Comparison of ENCODE assay signal across 19 cellular contexts in the genomic region with DNA sequence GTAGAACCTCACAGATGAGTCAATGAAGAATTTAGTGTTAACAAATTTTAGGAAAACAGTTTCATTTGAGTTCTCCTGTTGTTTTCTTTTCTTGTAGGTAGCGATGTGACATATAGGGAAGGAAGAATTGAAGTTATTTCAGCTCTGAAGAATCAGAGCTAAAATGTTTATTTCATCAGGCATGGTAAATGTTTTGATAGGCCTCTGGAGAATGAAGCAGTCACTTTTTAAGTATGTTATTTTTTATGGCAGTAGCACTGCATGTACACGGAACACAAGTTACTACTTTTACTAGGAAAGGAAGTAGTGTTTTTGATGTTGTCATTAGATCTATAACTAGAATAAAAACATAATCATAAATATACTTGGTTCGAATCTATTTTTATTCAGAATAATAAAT.
DNase-seq lines count a peak whose midpoint lies in the region; ATAC-seq and TF ChIP-seq lines count a peak whose summit lies in the region.
"Had no signal": no experiment of that assay in that cellular context is flagged by ENCODE, and none has a peak within 500 bp of the region (broad histone marks: within the 10 kb centered on the region; RNA-seq: fewer than 3 reads in every experiment).

No MANE protein-coding gene starts in this region.

- no peaks in the 10 kb centered on the region for H3K9me3 ChIP-seq in IMR-90 (ENCODE audit: control insufficient read depth, insufficient read depth, low read length)
- H3K9me3 ChIP-seq in skeletal muscle satellite cell (replicated peaks; ENCODE audit: low read length) = no peaks in the 10 kb centered on the region

- H3K56ac ChIP-seq in IMR-90 (ENCODE audit: extremely low read depth, insufficient read depth, low read length) = no peak overlapping the region

- H3K4me1 ChIP-seq in ACC112 (ENCODE audit: control insufficient read depth, insufficient read depth, low read length, unreplicated experiment) (peaks cover 14% of the 10 kb centered on the region), IMR-90 (ENCODE audit: control insufficient read depth, insufficient read depth, low read length) (no peaks in the 10 kb centered on the region), skeletal muscle satellite cell (ENCODE audit: control insufficient read depth, insufficient read depth, low read length) (peaks cover 21% of the 10 kb centered on the region)

- ATAC-seq in IMR-90 (ENCODE audit: low read depth) = peak; percentile 53
- ATAC-seq: GM12878, SK-N-SH treated with all-trans-retinoic acid at 6 μM for 48 hours had no signal

- H3K14ac ChIP-seq in IMR-90 (replicated peaks; ENCODE audit: low read depth, low read length) = no peak overlapping the region

- no CpG with 5 or more reads among the region's 3 CpGs for whole genome bisulfite sequencing in IMR-90 (ENCODE audit: extremely low coverage in 2 of 2, insufficient read length in 1 of 2), 2 experiments

- H3K27me3 ChIP-seq in ACC112 (ENCODE audit: insufficient read depth, low read length) (no peaks in the 10 kb centered on the region), IMR-90 (ENCODE audit: control insufficient read depth, insufficient read depth, low read length) (no peaks in the 10 kb centered on the region), skeletal muscle satellite cell (ENCODE audit: control insufficient read depth, insufficient read depth, low read length) (no peaks in the 10 kb centered on the region)

- H3K27me3 Mint-ChIP-seq in activated CD4-positive, alpha-beta memory T cell treated with anti-CD3 and anti-CD28 coated beads for 36 hours = no peaks in the 10 kb centered on the region
- H3K27me3 Mint-ChIP-seq: CD4-positive, alpha-beta memory T cell; IgD-negative memory B cell had no signal

- H2BK5ac ChIP-seq in IMR-90 (ENCODE audit: low read depth, low read length, poor library complexity, severe bottlenecking) = no peak overlapping the region

- no peak overlapping the region for H3K18ac ChIP-seq in IMR-90 (ENCODE audit: low read depth, low read length)

- DNase-seq in IMR-90 (peak; percentile 35), choroid plexus epithelial cell (ENCODE audit: low read depth) (peak; percentile 27), middle frontal gyrus (ENCODE audit: extremely low spot score, low spot score) (no peak)
- DNase-seq in activated CD4-positive, alpha-beta memory T cell treated with anti-CD3 and anti-CD28 coated beads for 36 hours = no peak
- no peak for DNase-seq in activated naive CD4-positive, alpha-beta T cell treated with anti-CD3 and anti-CD28 coated beads, Interleukin-2, amount 50 U/mL, for 16 hours
- no peak for DNase-seq in activated CD4-positive, CD25-positive, alpha-beta regulatory T cell (lab: John Stamatoyannopoulos, UW)
- DNase-seq: 8988T; CD4-positive, alpha-beta memory T cell; DMS79; GDM1; Kasumi-1; NCI-H187 treated with DMSO at 0.1 percent for 48 hours; NCI-H526 treated with DMSO at 0.1 percent for 48 hours; SHP77 had no signal

- no peak for TF ChIP-seq RAD21 in IMR-90 (IDR thresholded peaks at IDR 0.05; ENCODE audit: low read length)

- H3K9me3 Mint-ChIP-seq in activated CD4-positive, alpha-beta memory T cell treated with anti-CD3 and anti-CD28 coated beads for 36 hours = no peaks in the 10 kb centered on the region
- H3K9me3 Mint-ChIP-seq: CD4-positive, alpha-beta memory T cell had no signal

- no peaks in the 10 kb centered on the region for H3K36me3 Mint-ChIP-seq in activated CD4-positive, alpha-beta memory T cell treated with anti-CD3 and anti-CD28 coated beads for 36 hours
- H3K36me3 Mint-ChIP-seq: CD4-positive, alpha-beta memory T cell; IgD-negative memory B cell had no signal

- no TSS peak for BruUV-seq in IMR-90 (replicated peaks; lab: Mats Ljungman, UMichigan)

- H3K9ac ChIP-seq in IMR-90 (ENCODE audit: low read depth, low read length) = no peak overlapping the region
- peak overlapping the region; percentile 37 for H3K9ac ChIP-seq in skeletal muscle satellite cell (ENCODE audit: low read depth, low read length)

- no peak overlapping the region for H4K5ac ChIP-seq in IMR-90 (ENCODE audit: low read depth, low read length)

- H3K4me2 ChIP-seq in IMR-90 (ENCODE audit: low read depth, low read length) = peak overlapping the region; percentile 36; the same call in 1 of the 2 replicates
- peak overlapping the region; percentile 1 for H3K4me2 ChIP-seq in skeletal muscle satellite cell (ENCODE audit: low read length)

- H3K4me3 ChIP-seq in ACC112 (ENCODE audit: low read depth, low read length) (no peak overlapping the region), IMR-90 (ENCODE audit: insufficient read depth, low read depth, low read length) (no peak overlapping the region), choroid plexus epithelial cell (ENCODE audit: low read depth, low read length) (no peak overlapping the region), skeletal muscle satellite cell (ENCODE audit: low read length) (no peak overlapping the region)
- H3K4me3 ChIP-seq: GM12878 had no signal

- H3K4ac ChIP-seq in IMR-90 (ENCODE audit: low read depth, low read length) = no peak overlapping the region

- H3K79me1 ChIP-seq in IMR-90 (ENCODE audit: low read depth in 1 of 2, low read length in 2 of 2) = no peaks in the 10 kb centered on the region

- TF ChIP-seq CTCF in IMR-90 (conservative IDR thresholded peaks at IDR 0.05; ENCODE audit: low read depth, low read length) (no peak), choroid plexus epithelial cell (conservative IDR thresholded peaks at IDR 0.05; ENCODE audit: low read depth, low read length) (no peak)

- no peak overlapping the region for H4K8ac ChIP-seq in IMR-90 (ENCODE audit: low read depth in 2 of 2, low read length in 2 of 2)

- H3K36me3 ChIP-seq in ACC112 (ENCODE audit: insufficient read depth, low read length) = no peaks in the 10 kb centered on the region
- H3K36me3 ChIP-seq in IMR-90 (ENCODE audit: control insufficient read depth, insufficient read depth, low read length) = no peaks in the 10 kb centered on the region
- H3K36me3 ChIP-seq in skeletal muscle satellite cell (ENCODE audit: insufficient read depth, low read length) = no peaks in the 10 kb centered on the region

- in situ Hi-C loops in IMR-90 (cut with MboI; ENCODE audit: low sequenced_read_pairs) = no loop called here

- POLR2A ChIA-PET in IMR-90 (lab: Charles Lee; ENCODE audit: unreplicated experiment) = no interaction called here
- POLR2A ChIA-PET in activated CD4-positive, alpha-beta memory T cell treated with anti-CD3 and anti-CD28 coated beads for 36 hours (lab: Charles Lee) = no interaction called here

- H3K4me3 Mint-ChIP-seq in activated CD4-positive, alpha-beta memory T cell treated with anti-CD3 and anti-CD28 coated beads for 36 hours = no peak overlapping the region
- H3K4me3 Mint-ChIP-seq: CD4-positive, alpha-beta memory T cell; IgD-negative memory B cell had no signal

- H3K79me2 ChIP-seq in ACC112 (ENCODE audit: control insufficient read depth, insufficient read depth, low read length, unreplicated experiment) = no peaks in the 10 kb centered on the region

- peak overlapping the region; percentile 71 for H2AFZ ChIP-seq in ACC112 (ENCODE audit: low read length, unreplicated experiment)
- H2AFZ ChIP-seq in IMR-90 (replicated peaks; ENCODE audit: low read length, poor library complexity) = no peak overlapping the region

- H2AK5ac ChIP-seq in IMR-90 (ENCODE audit: low read depth, low read length) = no peak overlapping the region

- intact Hi-C loops in IMR-90 (cut with micrococcal nuclease) = no loop called here
- intact Hi-C loops in activated CD4-positive, alpha-beta memory T cell treated with anti-CD3 and anti-CD28 coated beads for 36 hours (cut with micrococcal nuclease) = no loop called here

- no peaks in the 10 kb centered on the region for H4K20me1 ChIP-seq in IMR-90 (ENCODE audit: insufficient read depth, low read length)

- H2AK9ac ChIP-seq in IMR-90 (replicated peaks; ENCODE audit: low read depth, low read length, poor library complexity) = no peak overlapping the region

- no peak overlapping the region for H4K91ac ChIP-seq in IMR-90 (ENCODE audit: insufficient read depth, low read depth, low read length)

- H3K23ac ChIP-seq in IMR-90 (ENCODE audit: low read depth, low read length) = no peak overlapping the region

- H3K9me1 ChIP-seq in IMR-90 (ENCODE audit: insufficient read depth, low read length) = no peaks in the 10 kb centered on the region

- dilution Hi-C loops in IMR-90 (cut with HindIII; ENCODE audit: low sequenced_read_pairs, unreplicated experiment) = no loop called here

- no peak for TF ChIP-seq POLR2A in IMR-90 (IDR thresholded peaks at IDR 0.05; ENCODE audit: low read depth, low read length)

- CTCF ChIA-PET in IMR-90 (lab: Yijun Ruan, JAX) = interaction anchor here (0.6 kb wide), 1 partner anchor 828 kb away, joined by 3 read pairs; no protein-coding TSS in a partner anchor
- CTCF ChIA-PET in activated CD4-positive, alpha-beta memory T cell treated with anti-CD3 and anti-CD28 coated beads for 36 hours (lab: Charles Lee) = no interaction called here

- H3K27ac Mint-ChIP-seq in activated CD4-positive, alpha-beta memory T cell treated with anti-CD3 and anti-CD28 coated beads for 36 hours = no peak overlapping the region
- H3K27ac Mint-ChIP-seq: CD4-positive, alpha-beta memory T cell; IgD-negative memory B cell had no signal

- H2BK20ac ChIP-seq in IMR-90 (ENCODE audit: low read depth, low read length) = no peak overlapping the region

- no peaks in the 10 kb centered on the region for H3K4me1 Mint-ChIP-seq in activated CD4-positive, alpha-beta memory T cell treated with anti-CD3 and anti-CD28 coated beads for 36 hours (ENCODE audit: low read depth)
- H3K4me1 Mint-ChIP-seq: CD4-positive, alpha-beta memory T cell had no signal

- no peak overlapping the region for H2BK15ac ChIP-seq in IMR-90 (ENCODE audit: low read depth, low read length)

- no peak overlapping the region for H2BK120ac ChIP-seq in IMR-90 (ENCODE audit: low read depth, low read length)

- peak overlapping the region; percentile 49 for H3K27ac ChIP-seq in ACC112 (ENCODE audit: low read depth, low read length)
- H3K27ac ChIP-seq in IMR-90 (ENCODE audit: insufficient read depth, low read length) = no peak overlapping the region

TF ChIP-seq in IMR-90, 13 proteins besides CTCF, POLR2A, EP300 and RAD21 (continues in another document):
- TF ChIP-seq CHD1 (IDR thresholded peaks at IDR 0.05; ENCODE audit: low read depth, low read length) (no peak), FOS (IDR thresholded peaks at IDR 0.05; ENCODE audit: low read depth, low read length) (no peak), SMC3 (IDR thresholded peaks at IDR 0.05; ENCODE audit: low read depth, low read length) (no peak), RFX5 (IDR thresholded peaks at IDR 0.05; ENCODE audit: low read depth, low read length) (no peak), MXI1 (IDR thresholded peaks at IDR 0.05; ENCODE audit: borderline replicate concordance, low read depth, low read length) (no peak), NFE2L2 (IDR thresholded peaks at IDR 0.05; ENCODE audit: low read depth, low read length) (no peak)
- TF ChIP-seq, protein P1, sequence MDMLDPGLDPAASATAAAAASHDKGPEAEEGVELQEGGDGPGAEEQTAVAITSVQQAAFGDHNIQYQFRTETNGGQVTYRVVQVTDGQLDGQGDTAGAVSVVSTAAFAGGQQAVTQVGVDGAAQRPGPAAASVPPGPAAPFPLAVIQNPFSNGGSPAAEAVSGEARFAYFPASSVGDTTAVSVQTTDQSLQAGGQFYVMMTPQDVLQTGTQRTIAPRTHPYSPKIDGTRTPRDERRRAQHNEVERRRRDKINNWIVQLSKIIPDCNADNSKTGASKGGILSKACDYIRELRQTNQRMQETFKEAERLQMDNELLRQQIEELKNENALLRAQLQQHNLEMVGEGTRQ (IDR thresholded peaks at IDR 0.05; ENCODE audit: low read depth, low read length) = no peak

Comparison
In these comparisons a context has a peak if more than half of its experiments do, and no peak if none do; other contexts are left out.
1. DNase-seq: peak in IMR-90 (single experiment) and choroid plexus epithelial cell (single experiment); none in middle frontal gyrus (single experiment), activated CD4-positive, alpha-beta memory T cell treated with anti-CD3 and anti-CD28 coated beads for 36 hours (single experiment), activated naive CD4-positive, alpha-beta T cell treated with anti-CD3 and anti-CD28 coated beads, Interleukin-2, amount 50 U/mL, for 16 hours (single experiment) and activated CD4-positive, CD25-positive, alpha-beta regulatory T cell (0 of 4).